1 cellular context compared by ENCODE assay signal in genomic region chr1:109181085-109181806, GRCh38.
TF ChIP-seq lines count a peak whose summit lies in the region.

No MANE protein-coding gene starts in this region.

TF ChIP-seq in endothelial cell of umbilical vein, 7 proteins besides CTCF, POLR2A, EP300 and RAD21 (continued from another document):
- TF ChIP-seq EZH2 (IDR thresholded peaks at IDR 0.05; ENCODE audit: borderline replicate concordance, low read depth, low read length, severe bottlenecking) (no peak), POLR2AphosphoS5 (IDR thresholded peaks at IDR 0.05; ENCODE audit: insufficient read depth, low read depth, low read length) (no peak), MYC (IDR thresholded peaks at IDR 0.05; ENCODE audit: low read depth, low read length) (no peak), GATA2 (IDR thresholded peaks at IDR 0.05; ENCODE audit: insufficient read depth, insufficient read length, low read depth, low read length) (no peak), MAX (IDR thresholded peaks at IDR 0.05; ENCODE audit: insufficient read depth, insufficient read length) (no peak)
